1 cellular context compared by ENCODE assay signal in genomic region chr2:134087371-134087921, GRCh38.
TF ChIP-seq lines count a peak whose summit lies in the region.

No MANE protein-coding gene starts in this region.

TF ChIP-seq in SK-N-SH treated with all-trans-retinoic acid at 6 μM for 48 hours, 23 proteins besides CTCF, POLR2A, EP300 and RAD21 (continued from another document):
- no peak for TF ChIP-seq PATZ1 (CRISPR knock-in tag; IDR thresholded peaks at IDR 0.05; ENCODE audit: borderline replicate concordance)
